Comparison of ENCODE assay signal across 1 cellular context in genomic region chr15:67955256-67955655, GRCh38.
TF ChIP-seq lines count a peak whose summit lies in the region.

No MANE protein-coding gene starts in this region.

TF ChIP-seq in GM12878, 131 proteins besides CTCF, POLR2A, EP300 and RAD21 (continued from another document):
- TF ChIP-seq FOS (IDR thresholded peaks at IDR 0.05; ENCODE audit: borderline replicate concordance, extremely low read depth, insufficient read length): no peak
TF ChIP-seq in GM12878: peak in this region for 1.
